8 cellular contexts compared by ENCODE assay signal in genomic region chr15:47987908-47988532, GRCh38.
DNase-seq lines count a peak whose midpoint lies in the region; ATAC-seq, FAIRE-seq and TF ChIP-seq lines count a peak whose summit lies in the region.

No MANE protein-coding gene starts in this region.

- H3K4me3 ChIP-seq in HCT116 (replicated peaks in 1 of 2; ENCODE audit: low read depth in 1 of 2, low read length in 2 of 2), result no peak overlapping the region
- H3K4me3 ChIP-seq in Peyer's patch, result no peak overlapping the region
- H3K4me3 ChIP-seq in H1 (ENCODE audit: extremely low read depth in 1 of 4, insufficient read depth in 2 of 4, low read depth in 3 of 4, low read length in 4 of 4), result no peak overlapping the region

- H3K27me3 ChIP-seq in HCT116 (ENCODE audit: insufficient read depth, low read length), result no peaks in the 10 kb centered on the region
- H3K27me3 ChIP-seq in Peyer's patch, result no peaks in the 10 kb centered on the region
- H3K27me3 ChIP-seq in H1 (replicated peaks in 1 of 4; ENCODE audit: control insufficient read depth in 3 of 4, extremely low read depth in 1 of 4, insufficient read depth in 3 of 4, low read length in 3 of 4), result no peaks in the 10 kb centered on the region

- no peaks in the 10 kb centered on the region for H3K36me3 ChIP-seq in HCT116 (ENCODE audit: control insufficient read depth in 1 of 2, insufficient read depth in 2 of 2, low read length in 2 of 2)
- no peaks in the 10 kb centered on the region for H3K36me3 ChIP-seq in Peyer's patch
- H3K36me3 ChIP-seq in H1 (ENCODE audit: control insufficient read depth in 2 of 4, insufficient read depth in 4 of 4, low read length in 3 of 4), result no peaks in the 10 kb centered on the region

- ATAC-seq in HCT116, result no peak
- peak; percentile 73 for ATAC-seq in memory B cell (ENCODE audit: low read depth)

- no peak overlapping the region for H2BK5ac ChIP-seq in H1 (ENCODE audit: low read depth, low read length)

- no peak for TF ChIP-seq POLR2A in HCT116 (IDR thresholded peaks at IDR 0.05; ENCODE audit: borderline replicate concordance, extremely low read depth, insufficient read depth, insufficient read length)
- no peak for TF ChIP-seq POLR2A in Peyer's patch (IDR thresholded peaks at IDR 0.05)
- no peak for TF ChIP-seq POLR2A in H1 (IDR thresholded peaks at IDR 0.05; ENCODE audit: control extremely low read depth in 1 of 2, low read depth in 2 of 2, low read length in 2 of 2)

- FAIRE-seq in H1 (lab: Jason Lieb, UNC), result peak; percentile 65

- H4K5ac ChIP-seq in H1 (ENCODE audit: insufficient read length, low read depth, low read length), result no peak overlapping the region

- no peak overlapping the region for H3K4me3 Mint-ChIP-seq in memory B cell

- H3K27ac Mint-ChIP-seq in memory B cell, result no peak overlapping the region

- H3K36me3 Mint-ChIP-seq in memory B cell, result no peaks in the 10 kb centered on the region

- POLR2A ChIA-PET in HCT116 (lab: Charles Lee), result no interaction called here
- POLR2A ChIA-PET in H1 (lab: Charles Lee; ENCODE audit: partially characterized antibody), result no interaction called here

- H3K27me3 Mint-ChIP-seq in memory B cell, result peaks cover 1% of the 10 kb centered on the region

- H3K23ac ChIP-seq in H1 (ENCODE audit: insufficient read length), result no peak overlapping the region

- intact Hi-C loops in HCT116 (cut with micrococcal nuclease), result no loop called here
- intact Hi-C loops in posterior vena cava (cut with DNase I), result loop anchor here in 1 of 2 donors (5.0 kb wide), 1 partner anchor 791 kb away; no protein-coding TSS in a partner anchor

- no peak overlapping the region for H3K14ac ChIP-seq in H1 (ENCODE audit: insufficient read length)

- H3K9ac ChIP-seq in HCT116 (ENCODE audit: low read length) (no peak overlapping the region), H1 (replicated peaks in 1 of 4; ENCODE audit: extremely low read depth in 1 of 4, low read depth in 3 of 4, low read length in 3 of 4) (no peak overlapping the region)

- H2BK12ac ChIP-seq in H1 (ENCODE audit: low read depth, low read length), result no peak overlapping the region

- DNase-seq in ACHN (peak; percentile 42), HCT116 (ENCODE audit: low read depth, low spot score) (peak; percentile 0), Peyer's patch (peak in 1 of 3 donors; percentile 57), H1 (ENCODE audit: low read depth in 1 of 2, low spot score in 2 of 2) (no peak), memory B cell (ENCODE audit: low spot score in 2 of 2) (peak in 1 of 2 donors; percentile 21), posterior vena cava (ENCODE audit: low spot score) (no peak)

- no peak overlapping the region for H2BK15ac ChIP-seq in H1 (ENCODE audit: low read length)

- no TSS peak for BruUV-seq in HCT116 (replicated peaks; lab: Mats Ljungman, UMichigan)

- H3K4ac ChIP-seq in H1 (replicated peaks; ENCODE audit: insufficient read length, low read depth, low read length), result no peak overlapping the region

- H4K91ac ChIP-seq in H1 (replicated peaks; ENCODE audit: insufficient read length, low read length), result no peak overlapping the region

- H3K4me2 ChIP-seq in HCT116 (ENCODE audit: low read length), result no peak overlapping the region
- H3K4me2 ChIP-seq in H1 (ENCODE audit: insufficient read depth in 1 of 2, low read depth in 2 of 2, low read length in 2 of 2), result no peak overlapping the region

- WGBS in H1 (ENCODE audit: extremely low coverage in 1 of 2, insufficient coverage in 1 of 2, insufficient read length in 1 of 2, insufficient replicate concordance in 2 of 2, low coverage in 1 of 2, low lambda C conversion rate in 2 of 2, missing lambda C conversion rate in 1 of 2), 2 experiments, result 53% methylated on average over 3 of the region's 3 CpGs; no CpG with 5 or more reads in 1 of the 2 experiments

- H3K79me1 ChIP-seq in H1 (ENCODE audit: low read depth, low read length), result no peaks in the 10 kb centered on the region

- no peaks in the 10 kb centered on the region for H3K79me2 ChIP-seq in HCT116 (ENCODE audit: insufficient read depth, low read length)
- H3K79me2 ChIP-seq in H1 (ENCODE audit: control insufficient read depth in 1 of 2, insufficient read depth in 2 of 2, low read length in 2 of 2), result no peaks in the 10 kb centered on the region

- H3K4me1 Mint-ChIP-seq in memory B cell, result no peaks in the 10 kb centered on the region

- TF ChIP-seq EP300 in H1 (IDR thresholded peaks at IDR 0.05; ENCODE audit: borderline replicate concordance in 1 of 2, low read depth in 2 of 2, low read length in 2 of 2), result no peak

- H3K9me3 Mint-ChIP-seq in memory B cell, result no peaks in the 10 kb centered on the region

- no peak overlapping the region for H2BK120ac ChIP-seq in H1 (replicated peaks; ENCODE audit: low read depth, low read length)

- in situ Hi-C loops in ACHN (cut with HindIII; ENCODE audit: low pct_ligation_motif_present, low pct_unique_long_range_greater_than_20kb, low sequenced_read_pairs), result no loop called here

- no peak overlapping the region for H4K8ac ChIP-seq in H1 (ENCODE audit: extremely low read depth, insufficient read depth, low read length)

- H2AK5ac ChIP-seq in H1 (ENCODE audit: low read depth, low read length), result no peak overlapping the region

- no peak overlapping the region for H3K56ac ChIP-seq in H1 (replicated peaks; ENCODE audit: insufficient read length, low read depth, low read length)

- H3K4me1 ChIP-seq in HCT116 (ENCODE audit: control insufficient read depth in 1 of 2, insufficient read depth in 2 of 2, low read length in 2 of 2), result no peaks in the 10 kb centered on the region
- H3K4me1 ChIP-seq in Peyer's patch, result peaks cover 0 to 3% (median 0%) of the 10 kb centered on the region in 4 donors
- H3K4me1 ChIP-seq in H1 (replicated peaks in 1 of 4; ENCODE audit: control insufficient read depth in 3 of 4, insufficient read depth in 4 of 4, low read length in 3 of 4), result no peaks in the 10 kb centered on the region

- H2AFZ ChIP-seq in HCT116 (ENCODE audit: low read depth, low read length, poor library complexity, severe bottlenecking) (no peak overlapping the region), H1 (ENCODE audit: low read length) (no peak overlapping the region)

- RAD21 ChIA-PET in HCT116 (lab: Charles Lee; ENCODE audit: low non-redundant PET in 1 of 2, low total read pairs in 2 of 2, uncharacterized antibody in 2 of 2, unreplicated experiment in 2 of 2), result no interaction called here

- no peaks in the 10 kb centered on the region; the same call in 1 of the 2 replicates for H3K23me2 ChIP-seq in H1 (ENCODE audit: low read depth, low read length)

- peak; percentile 65 for TF ChIP-seq CTCF in GM12872 (IDR thresholded peaks at IDR 0.05; ENCODE audit: insufficient read depth, low read depth, low read length)
- peak in 2 of 3 experiments; percentile 27 to 28; a peak in 2 of 6 replicates for TF ChIP-seq CTCF in HCT116 (IDR thresholded peaks at IDR 0.05 in 2 of 3, conservative IDR thresholded peaks at IDR 0.05 in 1 of 3; ENCODE audit: borderline replicate concordance in 1 of 3, insufficient read depth in 1 of 3, low read depth in 2 of 3, low read length in 2 of 3)
- peak; percentile 59 for TF ChIP-seq CTCF in LNCAP (IDR thresholded peaks at IDR 0.05)
- TF ChIP-seq CTCF in Peyer's patch (IDR thresholded peaks at IDR 0.05), result peak in 5 of 6 experiments; percentile 27 to 90 (median 85)
- TF ChIP-seq CTCF in H1 (IDR thresholded peaks at IDR 0.05; ENCODE audit: control extremely low read depth in 1 of 3, insufficient read depth in 1 of 3, low read depth in 1 of 3, low read length in 3 of 3), result peak in 2 of 3 experiments; percentile 54 to 69; a peak in 3 of 4 replicates

- peaks cover 8 to 9% of the 10 kb centered on the region in 2 experiments; a peak in 3 of 4 replicates for H3K9me3 ChIP-seq in HCT116 (ENCODE audit: control insufficient read depth in 1 of 2, insufficient read depth in 1 of 2, low read depth in 1 of 2, low read length in 2 of 2)
- no peaks in the 10 kb centered on the region for H3K9me3 ChIP-seq in Peyer's patch
- no peaks in the 10 kb centered on the region for H3K9me3 ChIP-seq in H1 (ENCODE audit: insufficient read depth in 2 of 2, low read depth in 1 of 2, low read length in 1 of 2)

- no peak overlapping the region for H3K27ac ChIP-seq in HCT116 (ENCODE audit: low read depth, low read length)
- no peak overlapping the region for H3K27ac ChIP-seq in Peyer's patch
- no peak overlapping the region for H3K27ac ChIP-seq in H1 (ENCODE audit: low read depth, low read length)

- H4K20me1 ChIP-seq in HCT116 (ENCODE audit: insufficient read depth) (no peaks in the 10 kb centered on the region), H1 (replicated peaks in 1 of 2; ENCODE audit: control insufficient read depth in 1 of 2, insufficient read depth in 2 of 2, low read length in 2 of 2) (no peaks in the 10 kb centered on the region)

- no peak overlapping the region for H3K18ac ChIP-seq in H1 (ENCODE audit: extremely low read depth, low read length)

- TF ChIP-seq RAD21 in HCT116 (IDR thresholded peaks at IDR 0.05; ENCODE audit: low read depth) (peak; percentile 16; the same call in 1 of the 2 replicates), H1 (IDR thresholded peaks at IDR 0.05 in 1 of 2, conservative IDR thresholded peaks at IDR 0.05 in 1 of 2; ENCODE audit: low read depth in 2 of 2, low read length in 2 of 2) (peak; percentile 93)

- H2BK20ac ChIP-seq in H1 (ENCODE audit: low read length), result no peak overlapping the region

- CTCF ChIA-PET in HCT116 (lab: Charles Lee), result interaction anchor here (1.3 kb wide), 1 partner anchor 792 kb away, joined by 3 read pairs; no protein-coding TSS in a partner anchor
- CTCF ChIA-PET in H1 (lab: Charles Lee; ENCODE audit: partially characterized antibody), result interaction anchor here (0.6 to 5.2 kb wide), 80 partner anchors 9 to 1601 kb away, joined by 3 to 44 read pairs (median 4); partner anchors contain the start of gene SEMA6D

- H3K9me2 ChIP-seq in HCT116 (ENCODE audit: insufficient read depth), result no peaks in the 10 kb centered on the region

TF ChIP-seq in HCT116, 20 proteins besides CTCF, POLR2A, EP300 and RAD21 (continues in another document):
- TF ChIP-seq, protein P1, sequence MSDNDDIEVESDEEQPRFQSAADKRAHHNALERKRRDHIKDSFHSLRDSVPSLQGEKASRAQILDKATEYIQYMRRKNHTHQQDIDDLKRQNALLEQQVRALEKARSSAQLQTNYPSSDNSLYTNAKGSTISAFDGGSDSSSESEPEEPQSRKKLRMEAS (IDR thresholded peaks at IDR 0.05), result no peak
- no peak for TF ChIP-seq CBX3 (IDR thresholded peaks at IDR 0.05; ENCODE audit: low read depth)
- TF ChIP-seq SP1 (IDR thresholded peaks at IDR 0.05; ENCODE audit: low read depth), result no peak
- no peak for TF ChIP-seq ZNF274 (IDR thresholded peaks at IDR 0.05; ENCODE audit: low read depth, low read length)
- TF ChIP-seq SRF (IDR thresholded peaks at IDR 0.05; ENCODE audit: low read depth), result no peak

TF ChIP-seq in H1, 55 proteins besides CTCF, POLR2A, EP300 and RAD21:
- TF ChIP-seq BCL11A (IDR thresholded peaks at IDR 0.05; ENCODE audit: low read depth in 2 of 2, low read length in 2 of 2) (no peak), YY1 (IDR thresholded peaks at IDR 0.05; ENCODE audit: low read depth, low read length) (no peak), SP4 (IDR thresholded peaks at IDR 0.05; ENCODE audit: low read length) (no peak), EZH2 (IDR thresholded peaks at IDR 0.05; ENCODE audit: low read depth, low read length, severe bottlenecking) (no peak)

Comparison
In these comparisons a context has a peak if more than half of its experiments do, and no peak if none do; other contexts are left out.
1. DNase-seq: peak in ACHN (single experiment) and HCT116 (single experiment); none in H1 (0 of 2) and posterior vena cava (single experiment).
2. CTCF ChIP-seq: peak in every context shown above with its lines; median percentile 85 in Peyer's patch; 65 in GM12872; 62 in H1; 59 in LNCAP; 28 in HCT116.